In the genomic region with DNA sequence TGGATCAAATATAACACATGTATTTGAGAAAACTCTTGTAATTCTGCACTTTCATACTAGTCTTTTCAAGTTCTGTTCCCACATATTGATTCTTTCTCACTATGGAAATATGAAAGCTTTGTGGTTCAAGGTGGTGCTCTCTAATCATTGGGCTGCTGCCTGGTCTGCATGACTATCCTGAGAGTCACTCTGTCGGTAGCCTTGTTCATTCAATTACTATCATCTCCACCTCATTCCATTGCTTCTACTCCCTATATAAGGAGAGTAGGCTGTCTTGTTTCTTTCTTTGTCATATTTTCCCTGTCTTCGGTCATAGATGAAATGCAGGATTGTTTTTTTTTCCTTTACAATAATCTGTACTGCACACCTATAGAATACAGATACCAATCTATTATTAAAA, we compare ENCODE assay signal across 1 cellular context.
TF ChIP-seq lines count a peak whose summit lies in the region.

No MANE protein-coding gene starts in this region.

TF ChIP-seq in SK-N-SH treated with all-trans-retinoic acid at 6 μM for 48 hours, 23 proteins besides CTCF, POLR2A, EP300 and RAD21 (continued from another document):
- TF ChIP-seq, protein P1, sequence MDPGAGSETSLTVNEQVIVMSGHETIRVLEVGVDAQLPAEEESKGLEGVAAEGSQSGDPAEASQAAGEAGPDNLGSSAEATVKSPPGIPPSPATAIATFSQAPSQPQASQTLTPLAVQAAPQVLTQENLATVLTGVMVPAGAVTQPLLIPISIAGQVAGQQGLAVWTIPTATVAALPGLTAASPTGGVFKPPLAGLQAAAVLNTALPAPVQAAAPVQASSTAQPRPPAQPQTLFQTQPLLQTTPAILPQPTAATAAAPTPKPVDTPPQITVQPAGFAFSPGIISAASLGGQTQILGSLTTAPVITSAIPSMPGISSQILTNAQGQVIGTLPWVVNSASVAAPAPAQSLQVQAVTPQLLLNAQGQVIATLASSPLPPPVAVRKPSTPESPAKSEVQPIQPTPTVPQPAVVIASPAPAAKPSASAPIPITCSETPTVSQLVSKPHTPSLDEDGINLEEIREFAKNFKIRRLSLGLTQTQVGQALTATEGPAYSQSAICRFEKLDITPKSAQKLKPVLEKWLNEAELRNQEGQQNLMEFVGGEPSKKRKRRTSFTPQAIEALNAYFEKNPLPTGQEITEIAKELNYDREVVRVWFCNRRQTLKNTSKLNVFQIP (CRISPR knock-in tag; IDR thresholded peaks at IDR 0.05; ENCODE audit: borderline replicate concordance, low read depth): no peak
- TF ChIP-seq RARB (CRISPR knock-in tag; IDR thresholded peaks at IDR 0.05): no peak
TF ChIP-seq in SK-N-SH treated with all-trans-retinoic acid at 6 μM for 48 hours: peak in this region for 0.
